Comparison of ENCODE assay signal across 19 cellular contexts in the genomic region with DNA sequence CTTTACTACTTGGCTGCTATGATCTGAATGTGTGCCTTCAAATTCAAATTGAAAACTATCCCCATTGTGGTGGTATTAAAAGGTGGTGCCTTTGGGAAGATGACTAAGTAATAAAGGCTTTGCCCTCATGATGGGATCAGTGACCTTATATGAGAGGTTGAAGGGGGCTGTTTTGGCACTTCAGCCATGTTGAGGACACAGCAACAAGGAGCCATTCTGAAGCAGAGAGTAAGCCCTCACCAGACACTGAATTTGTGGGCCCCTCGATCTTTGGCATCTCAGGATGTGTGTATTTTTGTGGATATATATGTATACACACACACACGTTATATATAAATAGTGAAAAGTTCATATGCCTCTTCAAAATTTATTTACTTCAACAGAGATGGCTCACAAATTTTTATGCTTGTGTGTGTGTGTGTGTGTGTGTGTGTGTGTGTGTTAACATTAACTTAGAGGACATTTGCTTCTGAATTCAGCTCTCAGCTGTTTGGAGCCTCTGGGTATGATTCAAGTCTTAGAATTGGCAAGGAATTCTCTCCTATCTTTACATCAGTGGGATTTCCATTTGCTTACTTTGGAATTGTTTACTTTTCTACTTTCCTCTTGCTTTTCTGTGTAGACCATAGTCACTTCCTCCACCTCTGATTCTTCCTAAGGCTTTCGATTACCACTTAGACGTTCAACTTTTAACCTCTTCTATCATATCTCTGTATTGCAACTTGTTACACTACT.
DNase-seq lines count a peak whose midpoint lies in the region; ATAC-seq and TF ChIP-seq lines count a peak whose summit lies in the region.
"Had no signal": no experiment of that assay in that cellular context is flagged by ENCODE, and none has a peak within 500 bp of the region (broad histone marks: within the 10 kb centered on the region; RNA-seq: fewer than 3 reads in every experiment).

No MANE protein-coding gene starts in this region.

- no peaks in the 10 kb centered on the region for H3K36me3 ChIP-seq in thyroid gland
- H3K36me3 ChIP-seq: right atrium auricular region, stomach, uterus had no signal

- no peak for ATAC-seq in Right ventricle myocardium inferior
- ATAC-seq in GM19023 (IDR thresholded peaks at IDR 0.05; ENCODE audit: unreplicated experiment) = no peak
- ATAC-seq: foreskin keratinocyte, left colon had no signal

- intact Hi-C loops in thyroid gland (cut with DNase I) = no loop called here
- intact Hi-C loops in Right ventricle myocardium inferior (cut with DNase I) = no loop called here

- no peak overlapping the region; the same call in 1 of the 2 replicates for H3K27ac Mint-ChIP-seq in HFFc6
- H3K27ac Mint-ChIP-seq: activated CD4-positive, alpha-beta T cell treated with anti-CD3 and anti-CD28 coated beads, Interleukin-2, amount 10 ng/mL, durations not matched to agents 7 days and 5 days; brain had no signal

- peak overlapping the region; percentile 33 for H3K4me3 Mint-ChIP-seq in HFFc6
- H3K4me3 Mint-ChIP-seq: activated CD4-positive, alpha-beta T cell treated with anti-CD3 and anti-CD28 coated beads, Interleukin-2, amount 10 ng/mL, durations not matched to agents 7 days and 5 days; brain had no signal

- no peak for TF ChIP-seq POLR2A in thyroid gland (IDR thresholded peaks at IDR 0.05)

- no peaks in the 10 kb centered on the region for H3K4me1 ChIP-seq in thyroid gland
- H3K4me1 ChIP-seq: right atrium auricular region, stomach, uterus had no signal

- TF ChIP-seq CTCF in AG04450 (IDR thresholded peaks at IDR 0.05; ENCODE audit: low read depth, low read length) (no peak), HFFc6 (IDR thresholded peaks at IDR 0.05) (no peak), fibroblast of villous mesenchyme (IDR thresholded peaks at IDR 0.05; ENCODE audit: insufficient read depth, low read depth, low read length) (no peak), thyroid gland (IDR thresholded peaks at IDR 0.05) (no peak)

- 75% methylated on average over 4 of the region's 4 CpGs for WGBS in thyroid gland, 2 donors

- peaks cover under 1% of the 10 kb centered on the region; the same call in 1 of the 2 replicates for H3K9me3 Mint-ChIP-seq in HFFc6

- peaks cover 21% of the 10 kb centered on the region for H3K4me1 Mint-ChIP-seq in HFFc6 (ENCODE audit: low read depth)
- H3K4me1 Mint-ChIP-seq: activated CD4-positive, alpha-beta T cell treated with anti-CD3 and anti-CD28 coated beads, Interleukin-2, amount 10 ng/mL, durations not matched to agents 7 days and 5 days; brain had no signal

- H3K9me3 ChIP-seq in AG04450 (ENCODE audit: control insufficient read depth, insufficient read depth, low read length) (no peaks in the 10 kb centered on the region), thyroid gland (no peaks in the 10 kb centered on the region)
- H3K9me3 ChIP-seq: right atrium auricular region, stomach, uterus had no signal

- H3K27ac ChIP-seq in AG04450 (ENCODE audit: low read depth, low read length) (no peak overlapping the region), thyroid gland (no peak overlapping the region)
- H3K27ac ChIP-seq: foreskin keratinocyte, KMS-11, right atrium auricular region, stomach, uterus had no signal

- H3K36me3 Mint-ChIP-seq in HFFc6 (ENCODE audit: low read depth) = peaks cover 2% of the 10 kb centered on the region

- H3K27me3 ChIP-seq in AG04450 (ENCODE audit: control insufficient read depth, insufficient read depth, low read length) = no peaks in the 10 kb centered on the region
- H3K27me3 ChIP-seq in thyroid gland = no peaks in the 10 kb centered on the region
- H3K27me3 ChIP-seq: foreskin keratinocyte, right atrium auricular region, stomach, uterus had no signal

- POLR2A ChIA-PET in AG04450 (lab: Yijun Ruan, JAX) = interaction anchor here (0.6 kb wide), 1 partner anchor 8 kb away, joined by 3 read pairs; no protein-coding TSS in a partner anchor

- DNase-seq in AG04450 (ENCODE audit: low read depth, low spot score) = peak; percentile 18
- peak; percentile 70 for DNase-seq in HFFc6
- peak; percentile 59 for DNase-seq in astrocyte of the hippocampus (ENCODE audit: low read depth, low spot score)
- peak; percentile 73 for DNase-seq in fibroblast of villous mesenchyme (ENCODE audit: low read depth)
- no peak for DNase-seq in thyroid gland
- no peak for DNase-seq in Right ventricle myocardium inferior (ENCODE audit: missing footprints)
- no peak for DNase-seq in activated CD4-positive, CD25-positive, alpha-beta regulatory T cell treated with anti-CD3 and anti-CD28 coated beads, Interleukin-2, amount 50 U/mL, for 72 hours
- DNase-seq: activated CD4-positive, alpha-beta T cell treated with anti-CD3 and anti-CD28 coated beads, Interleukin-2, amount 10 ng/mL, durations not matched to agents 7 days and 5 days; effector CD4-positive, alpha-beta T cell; left colon; NCI-H1105 treated with DMSO at 0.1 percent for 48 hours; NCI-H748 treated with DMSO at 0.1 percent for 48 hours; stomach; uterus had no signal

- CTCF ChIA-PET in AG04450 (lab: Charles Lee) = no interaction called here

- H3K4me3 ChIP-seq in AG04450 (ENCODE audit: low read depth, low read length) = no peak overlapping the region
- no peak overlapping the region for H3K4me3 ChIP-seq in fibroblast of villous mesenchyme (ENCODE audit: low read depth, low read length)
- no peak overlapping the region for H3K4me3 ChIP-seq in thyroid gland (replicated peaks in 1 of 3)
- H3K4me3 ChIP-seq: right atrium auricular region, stomach, uterus had no signal

- no peaks in the 10 kb centered on the region; the same call in 1 of the 2 replicates for H3K27me3 Mint-ChIP-seq in HFFc6 (ENCODE audit: insufficient read depth)
- H3K27me3 Mint-ChIP-seq: activated CD4-positive, alpha-beta T cell treated with anti-CD3 and anti-CD28 coated beads, Interleukin-2, amount 10 ng/mL, durations not matched to agents 7 days and 5 days; brain had no signal

Comparison
In these comparisons a context has a peak if more than half of its experiments do, and no peak if none do; other contexts are left out.
1. DNase-seq: peak in AG04450 (single experiment), HFFc6 (single experiment), astrocyte of the hippocampus (single experiment) and fibroblast of villous mesenchyme (single experiment); none in thyroid gland (0 of 2), Right ventricle myocardium inferior (single experiment) and activated CD4-positive, CD25-positive, alpha-beta regulatory T cell treated with anti-CD3 and anti-CD28 coated beads, Interleukin-2, amount 50 U/mL, for 72 hours (single experiment).